Comparison of ENCODE assay signal across 1 cellular context in the genomic region with DNA sequence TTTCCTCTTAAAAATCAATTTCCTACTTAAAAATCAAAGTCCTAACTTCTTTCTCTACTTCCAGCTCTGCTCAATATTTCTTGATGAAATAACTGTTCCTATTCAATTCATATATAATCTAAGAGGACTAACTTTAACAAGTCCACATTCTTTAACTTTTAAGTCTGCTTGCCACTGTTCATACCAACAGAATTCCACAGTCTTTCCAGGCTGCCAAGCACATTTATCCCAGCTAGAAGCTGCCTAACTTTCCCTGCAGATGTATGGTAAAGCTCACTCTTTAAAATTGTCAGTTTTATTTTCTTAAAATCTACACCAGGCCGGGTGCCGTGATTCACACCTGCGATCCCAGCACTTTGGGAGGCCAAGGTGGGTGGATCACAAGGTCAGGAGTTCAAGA.
TF ChIP-seq lines count a peak whose summit lies in the region.

No MANE protein-coding gene starts in this region.

TF ChIP-seq in SK-N-SH treated with all-trans-retinoic acid at 6 μM for 48 hours, 23 proteins besides CTCF, POLR2A, EP300 and RAD21 (continued from another document):
- TF ChIP-seq BACH2 (CRISPR knock-in tag; IDR thresholded peaks at IDR 0.05; ENCODE audit: borderline replicate concordance): no peak
- no peak for TF ChIP-seq TCF4 (CRISPR knock-in tag; IDR thresholded peaks at IDR 0.05; ENCODE audit: borderline replicate concordance)
- TF ChIP-seq SNAI2 (CRISPR knock-in tag; IDR thresholded peaks at IDR 0.05): no peak
- no peak for TF ChIP-seq ARNTL (CRISPR knock-in tag; IDR thresholded peaks at IDR 0.05; ENCODE audit: borderline replicate concordance, low read depth)
- TF ChIP-seq ZFP3 (CRISPR knock-in tag; IDR thresholded peaks at IDR 0.05): no peak
- TF ChIP-seq, protein P1, sequence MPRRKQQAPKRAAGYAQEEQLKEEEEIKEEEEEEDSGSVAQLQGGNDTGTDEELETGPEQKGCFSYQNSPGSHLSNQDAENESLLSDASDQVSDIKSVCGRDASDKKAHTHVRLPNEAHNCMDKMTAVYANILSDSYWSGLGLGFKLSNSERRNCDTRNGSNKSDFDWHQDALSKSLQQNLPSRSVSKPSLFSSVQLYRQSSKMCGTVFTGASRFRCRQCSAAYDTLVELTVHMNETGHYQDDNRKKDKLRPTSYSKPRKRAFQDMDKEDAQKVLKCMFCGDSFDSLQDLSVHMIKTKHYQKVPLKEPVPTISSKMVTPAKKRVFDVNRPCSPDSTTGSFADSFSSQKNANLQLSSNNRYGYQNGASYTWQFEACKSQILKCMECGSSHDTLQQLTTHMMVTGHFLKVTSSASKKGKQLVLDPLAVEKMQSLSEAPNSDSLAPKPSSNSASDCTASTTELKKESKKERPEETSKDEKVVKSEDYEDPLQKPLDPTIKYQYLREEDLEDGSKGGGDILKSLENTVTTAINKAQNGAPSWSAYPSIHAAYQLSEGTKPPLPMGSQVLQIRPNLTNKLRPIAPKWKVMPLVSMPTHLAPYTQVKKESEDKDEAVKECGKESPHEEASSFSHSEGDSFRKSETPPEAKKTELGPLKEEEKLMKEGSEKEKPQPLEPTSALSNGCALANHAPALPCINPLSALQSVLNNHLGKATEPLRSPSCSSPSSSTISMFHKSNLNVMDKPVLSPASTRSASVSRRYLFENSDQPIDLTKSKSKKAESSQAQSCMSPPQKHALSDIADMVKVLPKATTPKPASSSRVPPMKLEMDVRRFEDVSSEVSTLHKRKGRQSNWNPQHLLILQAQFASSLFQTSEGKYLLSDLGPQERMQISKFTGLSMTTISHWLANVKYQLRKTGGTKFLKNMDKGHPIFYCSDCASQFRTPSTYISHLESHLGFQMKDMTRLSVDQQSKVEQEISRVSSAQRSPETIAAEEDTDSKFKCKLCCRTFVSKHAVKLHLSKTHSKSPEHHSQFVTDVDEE (CRISPR knock-in tag; IDR thresholded peaks at IDR 0.05): no peak
- TF ChIP-seq, protein P2, sequence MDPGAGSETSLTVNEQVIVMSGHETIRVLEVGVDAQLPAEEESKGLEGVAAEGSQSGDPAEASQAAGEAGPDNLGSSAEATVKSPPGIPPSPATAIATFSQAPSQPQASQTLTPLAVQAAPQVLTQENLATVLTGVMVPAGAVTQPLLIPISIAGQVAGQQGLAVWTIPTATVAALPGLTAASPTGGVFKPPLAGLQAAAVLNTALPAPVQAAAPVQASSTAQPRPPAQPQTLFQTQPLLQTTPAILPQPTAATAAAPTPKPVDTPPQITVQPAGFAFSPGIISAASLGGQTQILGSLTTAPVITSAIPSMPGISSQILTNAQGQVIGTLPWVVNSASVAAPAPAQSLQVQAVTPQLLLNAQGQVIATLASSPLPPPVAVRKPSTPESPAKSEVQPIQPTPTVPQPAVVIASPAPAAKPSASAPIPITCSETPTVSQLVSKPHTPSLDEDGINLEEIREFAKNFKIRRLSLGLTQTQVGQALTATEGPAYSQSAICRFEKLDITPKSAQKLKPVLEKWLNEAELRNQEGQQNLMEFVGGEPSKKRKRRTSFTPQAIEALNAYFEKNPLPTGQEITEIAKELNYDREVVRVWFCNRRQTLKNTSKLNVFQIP (CRISPR knock-in tag; IDR thresholded peaks at IDR 0.05; ENCODE audit: borderline replicate concordance, low read depth): no peak
- TF ChIP-seq ZNF565 (CRISPR knock-in tag; conservative IDR thresholded peaks at IDR 0.05; ENCODE audit: low read depth): no peak
- TF ChIP-seq, protein P3, sequence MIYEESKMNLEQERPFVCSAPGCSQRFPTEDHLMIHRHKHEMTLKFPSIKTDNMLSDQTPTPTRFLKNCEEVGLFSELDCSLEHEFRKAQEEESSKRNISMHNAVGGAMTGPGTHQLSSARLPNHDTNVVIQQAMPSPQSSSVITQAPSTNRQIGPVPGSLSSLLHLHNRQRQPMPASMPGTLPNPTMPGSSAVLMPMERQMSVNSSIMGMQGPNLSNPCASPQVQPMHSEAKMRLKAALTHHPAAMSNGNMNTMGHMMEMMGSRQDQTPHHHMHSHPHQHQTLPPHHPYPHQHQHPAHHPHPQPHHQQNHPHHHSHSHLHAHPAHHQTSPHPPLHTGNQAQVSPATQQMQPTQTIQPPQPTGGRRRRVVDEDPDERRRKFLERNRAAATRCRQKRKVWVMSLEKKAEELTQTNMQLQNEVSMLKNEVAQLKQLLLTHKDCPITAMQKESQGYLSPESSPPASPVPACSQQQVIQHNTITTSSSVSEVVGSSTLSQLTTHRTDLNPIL (CRISPR knock-in tag; IDR thresholded peaks at IDR 0.05; ENCODE audit: low read depth): no peak
- no peak for TF ChIP-seq GLIS3 (CRISPR knock-in tag; IDR thresholded peaks at IDR 0.05)
- no peak for TF ChIP-seq ISL1 (CRISPR knock-in tag; IDR thresholded peaks at IDR 0.05)
- no peak for TF ChIP-seq ZNF70 (CRISPR knock-in tag; IDR thresholded peaks at IDR 0.05)
- TF ChIP-seq, protein P4, sequence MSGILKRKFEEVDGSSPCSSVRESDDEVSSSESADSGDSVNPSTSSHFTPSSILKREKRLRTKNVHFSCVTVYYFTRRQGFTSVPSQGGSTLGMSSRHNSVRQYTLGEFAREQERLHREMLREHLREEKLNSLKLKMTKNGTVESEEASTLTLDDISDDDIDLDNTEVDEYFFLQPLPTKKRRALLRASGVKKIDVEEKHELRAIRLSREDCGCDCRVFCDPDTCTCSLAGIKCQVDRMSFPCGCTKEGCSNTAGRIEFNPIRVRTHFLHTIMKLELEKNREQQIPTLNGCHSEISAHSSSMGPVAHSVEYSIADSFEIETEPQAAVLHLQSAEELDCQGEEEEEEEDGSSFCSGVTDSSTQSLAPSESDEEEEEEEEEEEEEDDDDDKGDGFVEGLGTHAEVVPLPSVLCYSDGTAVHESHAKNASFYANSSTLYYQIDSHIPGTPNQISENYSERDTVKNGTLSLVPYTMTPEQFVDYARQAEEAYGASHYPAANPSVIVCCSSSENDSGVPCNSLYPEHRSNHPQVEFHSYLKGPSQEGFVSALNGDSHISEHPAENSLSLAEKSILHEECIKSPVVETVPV (CRISPR knock-in tag; IDR thresholded peaks at IDR 0.05): no peak
- no peak for TF ChIP-seq OSR1 (CRISPR knock-in tag; IDR thresholded peaks at IDR 0.05)
- no peak for TF ChIP-seq ZFP30 (CRISPR knock-in tag; IDR thresholded peaks at IDR 0.05)
